Comparison of ENCODE assay signal across 21 cellular contexts in the genomic region with DNA sequence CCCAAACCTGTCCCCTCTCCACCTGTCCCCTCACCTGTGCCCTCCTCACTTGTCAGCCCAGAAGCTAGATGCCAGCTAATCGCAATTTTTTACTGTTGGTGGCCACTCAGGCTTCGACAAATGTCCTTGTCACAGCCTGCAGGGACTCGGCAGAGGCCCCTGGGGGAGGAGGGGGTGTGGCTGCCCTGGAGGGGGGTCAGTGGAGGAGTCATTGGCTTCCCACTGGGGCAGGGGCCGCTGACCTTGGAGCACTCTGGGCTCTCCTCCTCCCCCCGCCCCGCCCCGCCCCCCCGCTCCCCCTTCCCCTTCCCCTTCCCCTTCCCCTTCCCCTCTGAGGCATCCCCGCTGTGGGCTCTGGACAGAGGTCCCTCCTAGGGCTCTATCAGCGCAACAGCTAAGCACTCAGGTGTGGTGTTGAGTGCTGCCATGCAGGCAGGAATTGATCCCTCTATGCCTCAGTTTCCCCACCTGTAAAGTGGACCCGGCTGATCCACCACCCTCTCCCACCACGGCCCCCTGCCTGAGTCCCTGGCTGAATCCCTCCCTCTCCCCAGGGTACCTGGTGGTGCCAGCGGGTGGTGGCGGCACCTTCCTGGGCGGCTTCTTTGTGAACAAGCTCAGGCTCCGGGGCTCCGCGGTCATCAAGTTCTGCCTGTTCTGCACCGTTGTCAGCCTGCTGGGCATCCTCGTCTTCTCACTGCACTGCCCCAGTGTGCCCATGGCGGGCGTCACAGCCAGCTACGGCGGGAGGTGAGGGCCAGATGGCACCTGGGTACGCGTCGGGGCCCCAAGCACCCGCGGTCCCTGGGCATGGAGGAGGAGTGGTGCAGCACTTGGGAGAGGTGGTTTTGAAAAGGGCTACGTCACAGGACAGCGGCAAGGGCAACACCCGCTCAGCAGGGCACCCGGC. TPM values are rescaled to one million over a fixed set of nuclear protein-coding genes. Genes with fewer than 3 reads are reported as not detected.
DNase-seq lines count a peak whose midpoint lies in the region; ATAC-seq, FAIRE-seq and TF ChIP-seq lines count a peak whose summit lies in the region.
"Had no signal": no experiment of that assay in that cellular context is flagged by ENCODE, and none has a peak within 500 bp of the region (broad histone marks: within the 10 kb centered on the region; RNA-seq: fewer than 3 reads in every experiment).

No MANE protein-coding gene starts in this region.

- TF ChIP-seq RAD21 in K562 (CRISPR knock-in tag; conservative IDR thresholded peaks at IDR 0.05 in 1 of 2, IDR thresholded peaks at IDR 0.05 in 1 of 2), result no peak

- H3K4me3 ChIP-seq in K562 (no peak overlapping the region), mucosa of stomach (ENCODE audit: low read length) (no peak overlapping the region)
- H3K4me3 ChIP-seq: heart left ventricle, SK-N-MC, vagina had no signal

- CTCF ChIA-PET in K562 (lab: Yijun Ruan, JAX; ENCODE audit: low intra/inter-chr PET ratio), result interaction anchor here (2.8 kb wide), 1 partner anchor 126 kb away, joined by 20 read pairs; no protein-coding TSS in a partner anchor

- BruUV-seq in K562 (replicated peaks; lab: Mats Ljungman, UMichigan), result no TSS peak

- H3K36me3 ChIP-seq in K562 (ENCODE audit: control insufficient read depth, insufficient read depth, low read length) (peaks cover 53% of the 10 kb centered on the region; the same call in 2 of the 3 replicates), mucosa of stomach (ENCODE audit: control insufficient read depth, insufficient read depth, low read length) (peaks cover 7% of the 10 kb centered on the region)
- H3K36me3 ChIP-seq: vagina had no signal

- H3K9ac ChIP-seq in K562 (ENCODE audit: insufficient read depth in 1 of 2, low read depth in 2 of 2, low read length in 2 of 2), result no peak overlapping the region
- peak overlapping the region; percentile 27 for H3K9ac ChIP-seq in mucosa of stomach (ENCODE audit: low read length)

- no peaks in the 10 kb centered on the region for H3K79me2 ChIP-seq in K562 (ENCODE audit: control insufficient read depth, insufficient read depth, low read length)

- no peak for TF ChIP-seq CTCF in K562 (IDR thresholded peaks at IDR 0.05 in 2 of 3, conservative IDR thresholded peaks at IDR 0.05 in 1 of 3; ENCODE audit: insufficient read depth in 2 of 3, low read depth in 1 of 3, low read length in 3 of 3)

- no peaks in the 10 kb centered on the region; the same call in 1 of the 2 replicates for H4K20me1 ChIP-seq in K562 (replicated peaks; ENCODE audit: control insufficient read depth, insufficient read depth, low read length)

- TF ChIP-seq POLR2A in K562 (conservative IDR thresholded peaks at IDR 0.05), result no peak

- ATAC-seq in K562, result no peak
- ATAC-seq: T-helper 17 cell had no signal

- no peak overlapping the region for H2AFZ ChIP-seq in K562 (ENCODE audit: low read depth, low read length)

- POLR2A ChIA-PET in K562 (lab: Yijun Ruan, JAX), result interaction anchor here (0.7 kb wide), 1 partner anchor 93 kb away, joined by 3 read pairs; no protein-coding TSS in a partner anchor

- DNase-seq in COR-L47 (lab: John Stamatoyannopoulos, UW) (peak; percentile 87), DMS153 treated with DMSO at 0.1 percent for 48 hours (lab: John Stamatoyannopoulos, UW; ENCODE audit: unreplicated experiment) (peak; percentile 17), K562 (ENCODE audit: extremely low read depth in 1 of 4, low spot score in 3 of 4) (no peak), midbrain (lab: John Stamatoyannopoulos, UW) (no peak), NOMO-1 treated with dmso at 0.1 percent for 144 hours (lab: John Stamatoyannopoulos, UW; ENCODE audit: unreplicated experiment) (no peak), dedifferentiated amniotic fluid mesenchymal stem cell (ENCODE audit: extremely low spot score) (no peak)
- DNase-seq: activated CD4-positive, alpha-beta T cell treated with anti-CD3 and anti-CD28 coated beads, Interleukin-2, amount 50 U/mL, for 1 hour; activated naive CD8-positive, alpha-beta T cell treated with anti-CD3 and anti-CD28 coated beads, Interleukin-2, amount 10 ng/mL, durations not matched to agents 7 days and 5 days; CD4-positive, CD25-positive, alpha-beta regulatory T cell; DMS 273 treated with DMSO at 0.1 percent for 48 hours; GDM1; NCI-H446 treated with DMSO at 0.1 percent for 48 hours; T-helper 17 cell had no signal

- intact Hi-C loops in K562 (cut with micrococcal nuclease), result loop anchor here (5.0 kb wide), 1 partner anchor 141 kb away; no protein-coding TSS in a partner anchor

- H3K9me1 ChIP-seq in K562 (ENCODE audit: control insufficient read depth, insufficient read depth, low read length), result no peaks in the 10 kb centered on the region

- no peak for TF ChIP-seq EP300 in K562 (IDR thresholded peaks at IDR 0.05; ENCODE audit: low read length)

- no peaks in the 10 kb centered on the region for H3K9me3 ChIP-seq in K562 (replicated peaks; ENCODE audit: control insufficient read depth, insufficient read depth, low read depth, low read length)
- no peaks in the 10 kb centered on the region for H3K9me3 ChIP-seq in mucosa of stomach (ENCODE audit: control insufficient read depth, low read length)
- H3K9me3 ChIP-seq: heart left ventricle, vagina had no signal

- peaks cover 0 to 45% of the 10 kb centered on the region in 2 experiments; a peak in 2 of 5 replicates for H3K4me1 ChIP-seq in K562 (replicated peaks in 1 of 2; ENCODE audit: control insufficient read depth in 2 of 2, insufficient read depth in 2 of 2, low read length in 2 of 2)
- peaks cover 37% of the 10 kb centered on the region for H3K4me1 ChIP-seq in mucosa of stomach (ENCODE audit: control insufficient read depth, insufficient read depth, low read length)
- H3K4me1 ChIP-seq: vagina had no signal

- 87% methylated on average over 15 of the region's 33 CpGs for WGBS in K562 (ENCODE audit: insufficient coverage, low coverage, missing lambda C conversion rate)

- no peak overlapping the region for H3K4me2 ChIP-seq in K562 (ENCODE audit: insufficient read depth, low read length)

- no peak for FAIRE-seq in K562 (lab: Jason Lieb, UNC)
- FAIRE-seq: endometrium, GM18507 had no signal

- H3K27me3 ChIP-seq in K562 (ENCODE audit: control insufficient read depth in 2 of 2, insufficient read depth in 2 of 2, low read length in 2 of 2) (no peaks in the 10 kb centered on the region), mucosa of stomach (ENCODE audit: control insufficient read depth, insufficient read depth, low read length) (peaks cover 2% of the 10 kb centered on the region)
- H3K27me3 ChIP-seq: heart left ventricle, vagina had no signal

- in situ Hi-C loops in K562 (cut with MboI), result loop anchor here (5.0 kb wide), 1 partner anchor 126 kb away; no protein-coding TSS in a partner anchor

- H3K27ac ChIP-seq in K562 (ENCODE audit: extremely low read depth, low read depth, low read length), result no peak overlapping the region
- H3K27ac ChIP-seq: SK-N-MC, vagina had no signal

TF ChIP-seq in K562, 482 proteins besides CTCF, POLR2A, EP300 and RAD21:
- peak; percentile 64; the same call in 1 of the 2 replicates for TF ChIP-seq HNRNPL (IDR thresholded peaks at IDR 0.05; ENCODE audit: low read depth, low read length)
- TF ChIP-seq PHF20 (IDR thresholded peaks at IDR 0.05; ENCODE audit: partially characterized antibody), result no peak

RNA-seq across cellular contexts. Expression of a gene that starts 23.8 kb away (rescaled TPM):
- 21.8 and 48.7 TPM in 2 replicates for total RNA-seq in K562 (2011; cell fraction: chromatin; rRNA removed; ENCODE audit: low replicate concordance)
- 35.3 and 40.5 TPM in 2 replicates for total RNA-seq in K562 (2011; cell fraction: nucleolus; rRNA removed)
- total RNA-seq in K562 (2011; cell fraction: nucleoplasm; rRNA removed), result 24.4 TPM in 2 replicates
- total RNA-seq in K562 (2014; rRNA removed) (16.2 and 26.3 TPM in 2 replicates), K562 (2014; rRNA removed; fragmentation: Illumina TruSeq; extraction: Trizol) (6.8 and 7.3 TPM in 2 replicates), K562 (2015; rRNA removed; fragmentation: Illumina TruSeq; extraction: Trizol) (12.1 and 13.9 TPM in 2 replicates), K562 (2021) (21.9 and 25.2 TPM in 2 replicates)
- polyA plus RNA-seq in K562 (2011; rRNA removed) (12.3 and 13.2 TPM in 2 replicates), K562 (2014; fragmentation: Illumina TruSeq; extraction: Trizol) (13.6 and 15.4 TPM in 2 replicates), K562 (2014; fragmentation: Nextera tagmentation; extraction: Ambion mirVana) (1 to 10 TPM; 1.6 to 3.1 TPM), K562 (2014; rRNA removed) (12.8 and 17.7 TPM in 2 replicates)
- polyA plus RNA-seq in K562 (2011; cell fraction: cytosol; rRNA removed), result 10.5 and 25.9 TPM in 2 replicates
- polyA plus RNA-seq in K562 (2011; cell fraction: nucleus; rRNA removed), result 46.8 and 83.4 TPM in 2 replicates
- polyA plus RNA-seq in K562 (2012), result 6.1 and 15.2 TPM in 2 replicates
- 5.1 and 5.5 TPM in 2 replicates for polyA minus RNA-seq in K562 (2011; rRNA and poly(A)+ RNA removed)
- 13.4 and 13.6 TPM in 2 replicates for polyA minus RNA-seq in K562 (2011; cell fraction: cytosol; rRNA and poly(A)+ RNA removed)
- 11.7 and 15.8 TPM in 2 replicates for polyA minus RNA-seq in K562 (2011; cell fraction: nucleus; rRNA and poly(A)+ RNA removed)

RNA-seq across cellular contexts. Expression of a gene that starts 42.6 kb away (rescaled TPM):
- 0.25 TPM in 1 of 2 replicates, not detected in the other for total RNA-seq in K562 (2011; cell fraction: chromatin; rRNA removed; ENCODE audit: low replicate concordance)
- 0.17 TPM in 1 of 2 replicates, not detected in the other for total RNA-seq in K562 (2011; cell fraction: nucleolus; rRNA removed)
- 0.15 TPM in 2 replicates for total RNA-seq in K562 (2011; cell fraction: nucleoplasm; rRNA removed)
- 0.41 TPM in 1 of 2 replicates, not detected in the other for total RNA-seq in K562 (2014; rRNA removed)
- 0.04 TPM in 1 of 2 replicates, not detected in the other for total RNA-seq in K562 (2014; rRNA removed; fragmentation: Illumina TruSeq; extraction: Trizol)
- 0.14 and 0.15 TPM in 2 replicates for total RNA-seq in K562 (2015; rRNA removed; fragmentation: Illumina TruSeq; extraction: Trizol)
- total RNA-seq in K562 (2021), result 0.38 and 0.40 TPM in 2 replicates
- polyA plus RNA-seq in K562 (2011; rRNA removed), result 0.07 and 0.12 TPM in 2 replicates
- 0.10 and 0.31 TPM in 2 replicates for polyA plus RNA-seq in K562 (2011; cell fraction: cytosol; rRNA removed)
- 0.13 and 0.24 TPM in 2 replicates for polyA plus RNA-seq in K562 (2011; cell fraction: nucleus; rRNA removed)
- 0.51 and 0.61 TPM in 2 replicates for polyA plus RNA-seq in K562 (2012)
- 0.22 and 0.25 TPM in 2 replicates for polyA plus RNA-seq in K562 (2014; fragmentation: Illumina TruSeq; extraction: Trizol)
- not detected for polyA plus RNA-seq in K562 (2014; fragmentation: Nextera tagmentation; extraction: Ambion mirVana)
- 0.04 and 0.12 TPM in 2 replicates for polyA plus RNA-seq in K562 (2014; rRNA removed)
- 0.06 and 0.07 TPM in 2 replicates for polyA minus RNA-seq in K562 (2011; rRNA and poly(A)+ RNA removed)
- polyA minus RNA-seq in K562 (2011; cell fraction: cytosol; rRNA and poly(A)+ RNA removed), result not detected in 2 replicates
- polyA minus RNA-seq in K562 (2011; cell fraction: nucleus; rRNA and poly(A)+ RNA removed), result 0.13 TPM in 1 of 2 replicates, not detected in the other
- total RNA-seq: activated T-helper 2 cell treated with anti-CD3 and anti-CD28 coated beads, Interferon-gamma antibody, Interleukin-2, Interleukin-4, amounts not matched to agents 10 μg/mL and 5 μg/mL and 100 μg/mL, durations not matched to agents 14 hours and 24 hours and 36 hours; H4 had no signal

Comparison
In these comparisons a context has a peak if more than half of its experiments do, and no peak if none do; other contexts are left out.
1. DNase-seq: peak in COR-L47 (single experiment) and DMS153 treated with DMSO at 0.1 percent for 48 hours (single experiment); none in K562 (0 of 4), midbrain (single experiment), NOMO-1 treated with dmso at 0.1 percent for 144 hours (single experiment) and dedifferentiated amniotic fluid mesenchymal stem cell (single experiment).